24 cellular contexts compared by ENCODE assay signal in the genomic region with DNA sequence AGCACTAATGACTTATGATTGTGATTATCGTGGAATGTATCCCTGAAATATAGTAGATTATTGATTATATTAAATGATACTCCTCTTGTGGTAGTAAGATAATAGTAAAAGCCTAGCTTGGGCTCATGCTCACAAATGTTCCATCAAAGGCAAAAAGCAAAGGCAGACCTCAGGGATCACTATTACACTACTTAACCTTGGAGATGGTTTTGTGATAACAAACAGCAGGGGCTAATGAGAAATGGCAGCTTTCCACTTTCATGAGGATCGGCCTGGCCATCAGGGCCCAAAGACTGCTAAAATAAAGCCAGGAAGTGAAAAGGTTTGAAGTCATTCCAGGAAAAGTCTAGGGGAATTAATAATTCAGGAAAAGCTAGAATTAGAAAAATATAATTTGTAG.
"Had no signal": no experiment of that assay in that cellular context is flagged by ENCODE, and none has a peak within 500 bp of the region (broad histone marks: within the 10 kb centered on the region; RNA-seq: fewer than 3 reads in every experiment).

No MANE protein-coding gene starts in this region.

- H3K9me3 ChIP-seq: colonic mucosa, esophagus muscularis mucosa, gastroesophageal sphincter, lower lobe of right lung, neutrophil, pancreas, right lobe of liver, transverse colon, upper lobe of right lung, uterus had no signal

- H3K4me2 ChIP-seq: hepatocyte had no signal

- H3K36me3 ChIP-seq: colonic mucosa, esophagus muscularis mucosa, gastroesophageal sphincter, heart left ventricle, lower lobe of right lung, neutrophil, pancreas, right lobe of liver, transverse colon, upper lobe of right lung, uterus had no signal

- H3K27me3 ChIP-seq: colonic mucosa, esophagus muscularis mucosa, foreskin keratinocyte, gastroesophageal sphincter, heart left ventricle, hepatocyte, neutrophil, pancreas, right lobe of liver, transverse colon, upper lobe of right lung, uterus had no signal

- H3K79me2 ChIP-seq: hepatocyte had no signal

- H3K27ac ChIP-seq: colonic mucosa, esophagus muscularis mucosa, foreskin keratinocyte, gastroesophageal sphincter, heart left ventricle, hepatocyte, lower lobe of right lung, neutrophil, pancreas, right lobe of liver, transverse colon, upper lobe of right lung, uterus had no signal

- DNase-seq: colonic mucosa; effector CD8-positive, alpha-beta T cell; foreskin keratinocyte; heart left ventricle; immature natural killer cell; islet precursor cell; kidney glomerular epithelial cell; left colon; left ventricle myocardium superior; lower lobe of right lung; natural killer cell; pancreas; right lobe of liver; small intestine; stimulated activated CD4-positive, alpha-beta T cell treated with anti-CD3 and anti-CD28 coated beads, Interleukin-15, amount 100 ng/mL, for 24 hours; stimulated activated CD4-positive, alpha-beta T cell treated with anti-CD3 and anti-CD28 coated beads, Interleukin-2, amount 100 ng/mL, for 48 hours; stimulated activated naive B cell treated with anti-CD40 and anti-IgM and Interleukin-4, amounts not matched to agents 10 μg/mL and 1 μg/mL and 100 μg/mL, for 72 hours; transverse colon; upper lobe of right lung; uterus had no signal

- H3K4me1 ChIP-seq: colonic mucosa, esophagus muscularis mucosa, foreskin keratinocyte, gastroesophageal sphincter, heart left ventricle, lower lobe of right lung, pancreas, right lobe of liver, transverse colon, upper lobe of right lung, uterus had no signal

- H3K4me3 ChIP-seq: colonic mucosa, esophagus muscularis mucosa, gastroesophageal sphincter, heart left ventricle, hepatocyte, lower lobe of right lung, pancreas, right lobe of liver, transverse colon, upper lobe of right lung, uterus had no signal

- H2AFZ ChIP-seq: hepatocyte had no signal

- ATAC-seq: foreskin keratinocyte; gastroesophageal sphincter; heart left ventricle; left colon; left ventricle myocardium superior; lower lobe of right lung; natural killer cell; pancreas; right lobe of liver; stimulated activated naive B cell treated with anti-CD40 and anti-IgM and Interleukin-4, amounts not matched to agents 10 μg/mL and 1 μg/mL and 100 μg/mL, for 72 hours; upper lobe of right lung had no signal
